In genomic region chr7:102840404-102840803, GRCh38 we compare ENCODE assay signal across 15 cellular contexts.
DNase-seq lines count a peak whose midpoint lies in the region; ATAC-seq and TF ChIP-seq lines count a peak whose summit lies in the region.
"Had no signal": no experiment of that assay in that cellular context is flagged by ENCODE, and none has a peak within 500 bp of the region (broad histone marks: within the 10 kb centered on the region; RNA-seq: fewer than 3 reads in every experiment).

No MANE protein-coding gene starts in this region.

- no peaks in the 10 kb centered on the region for H3K79me2 ChIP-seq in SK-N-SH (ENCODE audit: insufficient read depth)

- peaks cover 2 to 18% of the 10 kb centered on the region in 2 experiments for H3K4me1 ChIP-seq in SK-N-SH (ENCODE audit: control insufficient read depth in 1 of 2, insufficient read depth in 2 of 2, low read depth in 1 of 2, low read length in 1 of 2)
- H3K4me1 ChIP-seq: HAP-1 had no signal

- H3K9ac ChIP-seq in SK-N-SH: no peak overlapping the region
- H3K9ac ChIP-seq: BLaER1 had no signal

- H4K20me1 ChIP-seq in SK-N-SH (ENCODE audit: insufficient read depth): no peaks in the 10 kb centered on the region
- H4K20me1 ChIP-seq: BLaER1 had no signal

- 83% methylated on average over 3 of the region's 3 CpGs for WGBS in SK-N-SH (ENCODE audit: low lambda C conversion rate)

- H2AFZ ChIP-seq in SK-N-SH (ENCODE audit: low read depth): no peak overlapping the region

- no peak for TF ChIP-seq RAD21 in SK-N-SH (IDR thresholded peaks at IDR 0.05; ENCODE audit: low read length)

- no peaks in the 10 kb centered on the region for H3K9me3 ChIP-seq in SK-N-SH
- H3K9me3 ChIP-seq in T-helper 17 cell (ENCODE audit: control insufficient read depth, low read length, poor library complexity, severe bottlenecking): no peaks in the 10 kb centered on the region
- H3K9me3 ChIP-seq: BLaER1, HAP-1 had no signal

- peak overlapping the region; percentile 31 for H3K27ac Mint-ChIP-seq in mesothelial cell of epicardium
- no peak overlapping the region for H3K27ac Mint-ChIP-seq in T-helper 17 cell
- H3K27ac Mint-ChIP-seq: CD8-positive, alpha-beta memory T cell had no signal

- no peak overlapping the region for H3K27ac ChIP-seq in SK-N-SH (ENCODE audit: low read depth in 2 of 2, low read length in 1 of 2)
- H3K27ac ChIP-seq: 22Rv1, BLaER1, HL-60 had no signal

- CTCF ChIA-PET in SK-N-SH (lab: Yijun Ruan, JAX): no interaction called here

- ATAC-seq in SK-N-SH treated with all-trans-retinoic acid at 6 μM for 48 hours: no peak
- no peak for ATAC-seq in T-helper 17 cell
- ATAC-seq in GM18520 (IDR thresholded peaks at IDR 0.05; ENCODE audit: unreplicated experiment): no peak

- H3K9me3 Mint-ChIP-seq in mesothelial cell of epicardium: peaks cover 10% of the 10 kb centered on the region
- H3K9me3 Mint-ChIP-seq: CD8-positive, alpha-beta memory T cell had no signal

- H3K4me3 ChIP-seq in SK-N-SH (ENCODE audit: low read depth in 2 of 2, low read length in 1 of 2): no peak overlapping the region
- H3K4me3 ChIP-seq: BLaER1, HAP-1 had no signal

- no peak overlapping the region for H3K4me2 ChIP-seq in SK-N-SH
- H3K4me2 ChIP-seq: BLaER1 had no signal

- no peak for TF ChIP-seq EP300 in SK-N-SH (IDR thresholded peaks at IDR 0.05; ENCODE audit: borderline replicate concordance in 1 of 2, low read depth in 1 of 2, low read length in 1 of 2)

- DNase-seq in SK-N-SH (no peak), SK-N-DZ (ENCODE audit: low spot score) (peak; percentile 18), mesothelial cell of epicardium (ENCODE audit: low spot score in 2 of 2, unreplicated experiment in 2 of 2) (no peak), T-helper 17 cell (no peak), NCI-H1105 treated with DMSO at 0.1 percent for 48 hours (lab: John Stamatoyannopoulos, UW) (no peak)
- DNase-seq: AML-193; CD8-positive, alpha-beta memory T cell; DMS53; GF-D8 had no signal

- peaks cover 13% of the 10 kb centered on the region for H3F3A ChIP-seq in SK-N-SH (replicated peaks; ENCODE audit: insufficient read depth)

- no peaks in the 10 kb centered on the region for H3K36me3 ChIP-seq in SK-N-SH (replicated peaks in 1 of 2; ENCODE audit: control insufficient read depth in 1 of 2, insufficient read depth in 2 of 2, low read length in 1 of 2)
- H3K36me3 ChIP-seq: BLaER1, HAP-1 had no signal

- peaks cover 11% of the 10 kb centered on the region for H3K36me3 Mint-ChIP-seq in mesothelial cell of epicardium
- no peaks in the 10 kb centered on the region for H3K36me3 Mint-ChIP-seq in T-helper 17 cell (ENCODE audit: low read depth)

- no peak overlapping the region for H3K4me3 Mint-ChIP-seq in mesothelial cell of epicardium
- H3K4me3 Mint-ChIP-seq in T-helper 17 cell: no peak overlapping the region
- H3K4me3 Mint-ChIP-seq: CD8-positive, alpha-beta memory T cell had no signal

- no peaks in the 10 kb centered on the region for H3K27me3 ChIP-seq in SK-N-SH (ENCODE audit: insufficient read depth)
- H3K27me3 ChIP-seq: BLaER1 had no signal

- POLR2A ChIA-PET in SK-N-SH (lab: Yijun Ruan, JAX): no interaction called here

- H3K4me1 Mint-ChIP-seq in mesothelial cell of epicardium (peaks cover 26% of the 10 kb centered on the region), T-helper 17 cell (no peaks in the 10 kb centered on the region)
- H3K4me1 Mint-ChIP-seq: CD8-positive, alpha-beta memory T cell had no signal

- no peaks in the 10 kb centered on the region for H3K27me3 Mint-ChIP-seq in mesothelial cell of epicardium (ENCODE audit: low read depth)
- H3K27me3 Mint-ChIP-seq in T-helper 17 cell: no peaks in the 10 kb centered on the region
- H3K27me3 Mint-ChIP-seq: CD8-positive, alpha-beta memory T cell had no signal

- no peaks in the 10 kb centered on the region for H3K9me2 ChIP-seq in SK-N-SH

- TF ChIP-seq CTCF in SK-N-SH (IDR thresholded peaks at IDR 0.05) (no peak), mesothelial cell of epicardium (IDR thresholded peaks at IDR 0.05; ENCODE audit: unreplicated experiment) (no peak)

TF ChIP-seq in SK-N-SH treated with all-trans-retinoic acid at 6 μM for 48 hours, 23 proteins besides CTCF, POLR2A, EP300 and RAD21 (continues in another document):
- no peak for TF ChIP-seq SNAI2 (CRISPR knock-in tag; IDR thresholded peaks at IDR 0.05)
- TF ChIP-seq, protein P1, sequence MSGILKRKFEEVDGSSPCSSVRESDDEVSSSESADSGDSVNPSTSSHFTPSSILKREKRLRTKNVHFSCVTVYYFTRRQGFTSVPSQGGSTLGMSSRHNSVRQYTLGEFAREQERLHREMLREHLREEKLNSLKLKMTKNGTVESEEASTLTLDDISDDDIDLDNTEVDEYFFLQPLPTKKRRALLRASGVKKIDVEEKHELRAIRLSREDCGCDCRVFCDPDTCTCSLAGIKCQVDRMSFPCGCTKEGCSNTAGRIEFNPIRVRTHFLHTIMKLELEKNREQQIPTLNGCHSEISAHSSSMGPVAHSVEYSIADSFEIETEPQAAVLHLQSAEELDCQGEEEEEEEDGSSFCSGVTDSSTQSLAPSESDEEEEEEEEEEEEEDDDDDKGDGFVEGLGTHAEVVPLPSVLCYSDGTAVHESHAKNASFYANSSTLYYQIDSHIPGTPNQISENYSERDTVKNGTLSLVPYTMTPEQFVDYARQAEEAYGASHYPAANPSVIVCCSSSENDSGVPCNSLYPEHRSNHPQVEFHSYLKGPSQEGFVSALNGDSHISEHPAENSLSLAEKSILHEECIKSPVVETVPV (CRISPR knock-in tag; IDR thresholded peaks at IDR 0.05): no peak
- TF ChIP-seq ZNF8 (CRISPR knock-in tag; IDR thresholded peaks at IDR 0.05): no peak
- TF ChIP-seq, protein P2, sequence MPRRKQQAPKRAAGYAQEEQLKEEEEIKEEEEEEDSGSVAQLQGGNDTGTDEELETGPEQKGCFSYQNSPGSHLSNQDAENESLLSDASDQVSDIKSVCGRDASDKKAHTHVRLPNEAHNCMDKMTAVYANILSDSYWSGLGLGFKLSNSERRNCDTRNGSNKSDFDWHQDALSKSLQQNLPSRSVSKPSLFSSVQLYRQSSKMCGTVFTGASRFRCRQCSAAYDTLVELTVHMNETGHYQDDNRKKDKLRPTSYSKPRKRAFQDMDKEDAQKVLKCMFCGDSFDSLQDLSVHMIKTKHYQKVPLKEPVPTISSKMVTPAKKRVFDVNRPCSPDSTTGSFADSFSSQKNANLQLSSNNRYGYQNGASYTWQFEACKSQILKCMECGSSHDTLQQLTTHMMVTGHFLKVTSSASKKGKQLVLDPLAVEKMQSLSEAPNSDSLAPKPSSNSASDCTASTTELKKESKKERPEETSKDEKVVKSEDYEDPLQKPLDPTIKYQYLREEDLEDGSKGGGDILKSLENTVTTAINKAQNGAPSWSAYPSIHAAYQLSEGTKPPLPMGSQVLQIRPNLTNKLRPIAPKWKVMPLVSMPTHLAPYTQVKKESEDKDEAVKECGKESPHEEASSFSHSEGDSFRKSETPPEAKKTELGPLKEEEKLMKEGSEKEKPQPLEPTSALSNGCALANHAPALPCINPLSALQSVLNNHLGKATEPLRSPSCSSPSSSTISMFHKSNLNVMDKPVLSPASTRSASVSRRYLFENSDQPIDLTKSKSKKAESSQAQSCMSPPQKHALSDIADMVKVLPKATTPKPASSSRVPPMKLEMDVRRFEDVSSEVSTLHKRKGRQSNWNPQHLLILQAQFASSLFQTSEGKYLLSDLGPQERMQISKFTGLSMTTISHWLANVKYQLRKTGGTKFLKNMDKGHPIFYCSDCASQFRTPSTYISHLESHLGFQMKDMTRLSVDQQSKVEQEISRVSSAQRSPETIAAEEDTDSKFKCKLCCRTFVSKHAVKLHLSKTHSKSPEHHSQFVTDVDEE (CRISPR knock-in tag; IDR thresholded peaks at IDR 0.05): no peak

TF ChIP-seq in SK-N-SH, 30 proteins besides CTCF, POLR2A, EP300 and RAD21 (continues in another document):
- TF ChIP-seq JUND (IDR thresholded peaks at IDR 0.05) (no peak), GATA2 (CRISPR knock-in tag; IDR thresholded peaks at IDR 0.05) (no peak), YY1 (IDR thresholded peaks at IDR 0.05; ENCODE audit: low read depth) (no peak), SIN3A (IDR thresholded peaks at IDR 0.05; ENCODE audit: borderline replicate concordance, low read depth, low read length) (no peak), NRF1 (IDR thresholded peaks at IDR 0.05; ENCODE audit: low read depth, low read length) (no peak), EZH2phosphoT487 (IDR thresholded peaks at IDR 0.05; ENCODE audit: borderline replicate concordance, low read depth) (no peak), RXRA (IDR thresholded peaks at IDR 0.05; ENCODE audit: borderline replicate concordance, low read depth) (no peak), MEF2A (IDR thresholded peaks at IDR 0.05; ENCODE audit: borderline replicate concordance, low read depth) (no peak), RCOR1 (IDR thresholded peaks at IDR 0.05; ENCODE audit: low read length) (no peak), ELF1 (IDR thresholded peaks at IDR 0.05) (no peak), CHD2 (IDR thresholded peaks at IDR 0.05; ENCODE audit: low read length, partially characterized antibody) (no peak), GABPA (IDR thresholded peaks at IDR 0.05; ENCODE audit: low read depth) (no peak)
- TF ChIP-seq, protein P3, sequence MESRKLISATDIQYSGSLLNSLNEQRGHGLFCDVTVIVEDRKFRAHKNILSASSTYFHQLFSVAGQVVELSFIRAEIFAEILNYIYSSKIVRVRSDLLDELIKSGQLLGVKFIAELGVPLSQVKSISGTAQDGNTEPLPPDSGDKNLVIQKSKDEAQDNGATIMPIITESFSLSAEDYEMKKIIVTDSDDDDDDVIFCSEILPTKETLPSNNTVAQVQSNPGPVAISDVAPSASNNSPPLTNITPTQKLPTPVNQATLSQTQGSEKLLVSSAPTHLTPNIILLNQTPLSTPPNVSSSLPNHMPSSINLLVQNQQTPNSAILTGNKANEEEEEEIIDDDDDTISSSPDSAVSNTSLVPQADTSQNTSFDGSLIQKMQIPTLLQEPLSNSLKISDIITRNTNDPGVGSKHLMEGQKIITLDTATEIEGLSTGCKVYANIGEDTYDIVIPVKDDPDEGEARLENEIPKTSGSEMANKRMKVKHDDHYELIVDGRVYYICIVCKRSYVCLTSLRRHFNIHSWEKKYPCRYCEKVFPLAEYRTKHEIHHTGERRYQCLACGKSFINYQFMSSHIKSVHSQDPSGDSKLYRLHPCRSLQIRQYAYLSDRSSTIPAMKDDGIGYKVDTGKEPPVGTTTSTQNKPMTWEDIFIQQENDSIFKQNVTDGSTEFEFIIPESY (IDR thresholded peaks at IDR 0.05; ENCODE audit: borderline replicate concordance, low read depth): no peak
- TF ChIP-seq, protein P4, sequence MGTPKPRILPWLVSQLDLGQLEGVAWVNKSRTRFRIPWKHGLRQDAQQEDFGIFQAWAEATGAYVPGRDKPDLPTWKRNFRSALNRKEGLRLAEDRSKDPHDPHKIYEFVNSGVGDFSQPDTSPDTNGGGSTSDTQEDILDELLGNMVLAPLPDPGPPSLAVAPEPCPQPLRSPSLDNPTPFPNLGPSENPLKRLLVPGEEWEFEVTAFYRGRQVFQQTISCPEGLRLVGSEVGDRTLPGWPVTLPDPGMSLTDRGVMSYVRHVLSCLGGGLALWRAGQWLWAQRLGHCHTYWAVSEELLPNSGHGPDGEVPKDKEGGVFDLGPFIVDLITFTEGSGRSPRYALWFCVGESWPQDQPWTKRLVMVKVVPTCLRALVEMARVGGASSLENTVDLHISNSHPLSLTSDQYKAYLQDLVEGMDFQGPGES (IDR thresholded peaks at IDR 0.05; ENCODE audit: low read depth, low read length): no peak
